ENCODE assay signal across 8 cellular contexts in genomic region chr6:34146021-34146782, GRCh38. TPM values are rescaled to one million over a fixed set of nuclear protein-coding genes. Genes with fewer than 3 reads are reported as not detected.
DNase-seq lines count a peak whose midpoint lies in the region; ATAC-seq, FAIRE-seq and TF ChIP-seq lines count a peak whose summit lies in the region.

Gene GRM4, minus strand, starts transcription at chr6:34146087. Its CDS starts 12,591 bp downstream, at chr6:34133496.

- POLR2A ChIA-PET in activated CD4-positive, alpha-beta T cell treated with anti-CD3 and anti-CD28 coated beads for 36 hours (lab: Charles Lee): interaction anchor here (0.7 to 1.2 kb wide), 2 partner anchors 10 to 12 kb away, joined by 3 read pairs; no protein-coding TSS in a partner anchor

- peaks cover 14% of the 10 kb centered on the region for H3K4me1 Mint-ChIP-seq in activated CD4-positive, alpha-beta T cell treated with anti-CD3 and anti-CD28 coated beads for 36 hours
- H3K4me1 Mint-ChIP-seq in activated naive CD8-positive, alpha-beta T cell (ENCODE audit: low read depth): peaks cover 17% of the 10 kb centered on the region

- H3K27ac Mint-ChIP-seq in activated CD4-positive, alpha-beta T cell treated with anti-CD3 and anti-CD28 coated beads for 36 hours: no peak within 1 kb of the TSS
- H3K27ac Mint-ChIP-seq in activated naive CD8-positive, alpha-beta T cell: no peak within 1 kb of the TSS

- no peak for DNase-seq in activated CD4-positive, alpha-beta T cell treated with anti-CD3 and anti-CD28 coated beads for 36 hours
- no peak for DNase-seq in activated CD4-positive, alpha-beta T cell treated with anti-CD3 and anti-CD28 coated beads for 4 hours
- no peak for DNase-seq in stomach
- DNase-seq in NCI-H446 treated with DMSO at 0.1 percent for 48 hours (lab: John Stamatoyannopoulos, UW): no peak
- no peak for DNase-seq in urothelium cell line (ENCODE audit: low spot score)

- H3K27me3 Mint-ChIP-seq in activated CD4-positive, alpha-beta T cell treated with anti-CD3 and anti-CD28 coated beads for 36 hours: peaks cover 55% of the 10 kb centered on the region
- H3K27me3 Mint-ChIP-seq in activated naive CD8-positive, alpha-beta T cell: peaks cover 20% of the 10 kb centered on the region

- H3K9ac ChIP-seq in iPS-18a (ENCODE audit: low read length): peak within 1 kb of the TSS; percentile 44

- TF ChIP-seq CTCF in stomach (IDR thresholded peaks at IDR 0.05): no peak

- H3K4me1 ChIP-seq in iPS-18a (ENCODE audit: control insufficient read depth, low read depth, low read length): peaks cover 53% of the 10 kb centered on the region
- peaks cover 27 to 41% (median 33%) of the 10 kb centered on the region in 4 donors for H3K4me1 ChIP-seq in stomach

- no peak for FAIRE-seq in urothelium cell line (lab: Jason Lieb, UNC)

- H3K27me3 ChIP-seq in iPS-18a (ENCODE audit: control insufficient read depth, insufficient read depth, low read length): peaks cover 75% of the 10 kb centered on the region
- H3K27me3 ChIP-seq in stomach: peaks cover 13 to 96% (median 80%) of the 10 kb centered on the region in 3 donors

- H3K9me3 ChIP-seq in iPS-18a (ENCODE audit: control insufficient read depth, low read depth, low read length) (no peaks in the 10 kb centered on the region), stomach (no peaks in the 10 kb centered on the region)

- WGBS in stomach, 5 donors: 39 to 42% (median 40%) methylated on average over 12 to 20 of the region's 20 CpGs

- no peak for TF ChIP-seq POLR2A in stomach (IDR thresholded peaks at IDR 0.05)

- H3K36me3 Mint-ChIP-seq in activated CD4-positive, alpha-beta T cell treated with anti-CD3 and anti-CD28 coated beads for 36 hours (ENCODE audit: low read depth): no peaks in the 10 kb centered on the region
- H3K36me3 Mint-ChIP-seq in activated naive CD8-positive, alpha-beta T cell: no peaks in the 10 kb centered on the region

- no peaks in the 10 kb centered on the region for H3K9me3 Mint-ChIP-seq in activated CD4-positive, alpha-beta T cell treated with anti-CD3 and anti-CD28 coated beads for 36 hours (ENCODE audit: low read depth)
- H3K9me3 Mint-ChIP-seq in activated naive CD8-positive, alpha-beta T cell (ENCODE audit: low read depth): no peaks in the 10 kb centered on the region

- peak within 1 kb of the TSS; percentile 38 for H3K4me3 Mint-ChIP-seq in activated CD4-positive, alpha-beta T cell treated with anti-CD3 and anti-CD28 coated beads for 36 hours
- peak within 1 kb of the TSS; percentile 83 for H3K4me3 Mint-ChIP-seq in activated naive CD8-positive, alpha-beta T cell

- CTCF ChIA-PET in activated CD4-positive, alpha-beta T cell treated with anti-CD3 and anti-CD28 coated beads for 36 hours (lab: Charles Lee): interaction anchor here (0.7 to 1.4 kb wide), 4 partner anchors 9 to 550 kb away, joined by 3 to 4 read pairs (median 4); partner anchors contain the start of gene ILRUN

- no peaks in the 10 kb centered on the region for H3K36me3 ChIP-seq in iPS-18a (ENCODE audit: control insufficient read depth, low read depth, low read length)
- no peaks in the 10 kb centered on the region for H3K36me3 ChIP-seq in stomach

- H3K27ac ChIP-seq in iPS-18a (ENCODE audit: low read length) (no peak within 1 kb of the TSS), stomach (no peak within 1 kb of the TSS)

- intact Hi-C loops in activated CD4-positive, alpha-beta T cell treated with anti-CD3 and anti-CD28 coated beads for 36 hours (cut with DNase I, micrococcal nuclease): loop anchor here in 1 of 2 experiments (10.0 kb wide), 1 partner anchor 301 kb away; no protein-coding TSS in a partner anchor
- intact Hi-C loops in stomach (cut with DNase I; ENCODE audit: low total_unique reads): no loop called here

- TF ChIP-seq EP300 in stomach (IDR thresholded peaks at IDR 0.05): no peak

- peak within 1 kb of the TSS; percentile 67 for H3K4me3 ChIP-seq in iPS-18a (ENCODE audit: low read length)
- H3K4me3 ChIP-seq in stomach: peak within 1 kb of the TSS; percentile 40 to 52 (median 44)

- ATAC-seq in activated CD4-positive, alpha-beta T cell treated with anti-CD3 and anti-CD28 coated beads for 36 hours: no peak
- ATAC-seq in HG02759 (IDR thresholded peaks at IDR 0.05; ENCODE audit: unreplicated experiment): no peak

RNA-seq across cellular contexts. Expression of gene GRM4, which starts in this region (rescaled TPM):
- total RNA-seq in activated CD4-positive, alpha-beta T cell treated with anti-CD3 and anti-CD28 coated beads for 36 hours: under 1 TPM in 1 of 2 experiments, not detected in 1; 0.11 TPM
- total RNA-seq in stomach: under 1 TPM in 1 of 5 donors, not detected in 4; 0.55 TPM
- polyA plus RNA-seq in stomach: not detected
